Comparison of ENCODE assay signal across 15 cellular contexts in genomic region chr20:32362924-32363364, GRCh38. TPM values are rescaled to one million over a fixed set of nuclear protein-coding genes. Genes with fewer than 3 reads are reported as not detected.
DNase-seq lines count a peak whose midpoint lies in the region; ATAC-seq and TF ChIP-seq lines count a peak whose summit lies in the region.
"Had no signal": no experiment of that assay in that cellular context is flagged by ENCODE, and none has a peak within 500 bp of the region (broad histone marks: within the 10 kb centered on the region; RNA-seq: fewer than 3 reads in every experiment).

No MANE protein-coding gene starts in this region.

- H2AFZ ChIP-seq in ACC112 (ENCODE audit: low read length, unreplicated experiment) = no peak overlapping the region
- H2AFZ ChIP-seq: parathyroid adenoma had no signal

- no peak for TF ChIP-seq CTCF in HEK293 (tag by site-specific recombination; IDR thresholded peaks at IDR 0.05)

- H3K4me1 ChIP-seq in ACC112 (ENCODE audit: control insufficient read depth, insufficient read depth, low read length, unreplicated experiment) (peaks cover 40% of the 10 kb centered on the region), HEK293 (ENCODE audit: control insufficient read depth, insufficient read depth, low read length) (peaks cover 18% of the 10 kb centered on the region)

- peak overlapping the region; percentile 95 for H3K4me3 Mint-ChIP-seq in activated naive CD8-positive, alpha-beta T cell treated with anti-CD3 and anti-CD28 coated beads, Interleukin-2, amount 50 U/mL, for 24 hours
- H3K4me3 Mint-ChIP-seq in natural killer cell treated with Interleukin-12 subunit alpha and Interleukin-12 subunit beta and Interleukin-15 and Interleukin-18, amount 100 ng/mL, for 72 hours = peak overlapping the region; percentile 98
- H3K4me3 Mint-ChIP-seq: CD14-positive monocyte had no signal

- H3K4me3 ChIP-seq in ACC112 (ENCODE audit: low read depth, low read length) = peak overlapping the region; percentile 42
- no peak overlapping the region for H3K4me3 ChIP-seq in HEK293 (ENCODE audit: low read depth, low read length)
- H3K4me3 ChIP-seq: coronary artery, HAP-1 had no signal

- H3K27ac Mint-ChIP-seq in activated naive CD8-positive, alpha-beta T cell treated with anti-CD3 and anti-CD28 coated beads, Interleukin-2, amount 50 U/mL, for 24 hours = peak overlapping the region; percentile 89
- peak overlapping the region; percentile 29 to 34 for H3K27ac Mint-ChIP-seq in natural killer cell treated with Interleukin-12 subunit alpha and Interleukin-12 subunit beta and Interleukin-15 and Interleukin-18, amount 100 ng/mL, for 72 hours

- in situ Hi-C loops in G401 (cut with HindIII; ENCODE audit: low sequenced_read_pairs) = no loop called here

- ATAC-seq in activated naive CD8-positive, alpha-beta T cell treated with anti-CD3 and anti-CD28 coated beads, Interleukin-2, amount 50 U/mL, for 24 hours = no peak
- no peak for ATAC-seq in natural killer cell treated with Interleukin-12 subunit alpha and Interleukin-12 subunit beta and Interleukin-15 and Interleukin-18, amount 100 ng/mL, for 72 hours
- no peak for ATAC-seq in GM19395 (IDR thresholded peaks at IDR 0.05; ENCODE audit: unreplicated experiment)
- ATAC-seq: left colon had no signal

- no peaks in the 10 kb centered on the region for H3K9me3 Mint-ChIP-seq in activated naive CD8-positive, alpha-beta T cell treated with anti-CD3 and anti-CD28 coated beads, Interleukin-2, amount 50 U/mL, for 24 hours
- H3K9me3 Mint-ChIP-seq in natural killer cell treated with Interleukin-12 subunit alpha and Interleukin-12 subunit beta and Interleukin-15 and Interleukin-18, amount 100 ng/mL, for 72 hours = no peaks in the 10 kb centered on the region
- H3K9me3 Mint-ChIP-seq: CD14-positive monocyte had no signal

- no peak for DNase-seq in activated naive CD8-positive, alpha-beta T cell treated with anti-CD3 and anti-CD28 coated beads, Interleukin-2, amount 50 U/mL, for 24 hours
- DNase-seq in natural killer cell treated with Interleukin-12 subunit alpha and Interleukin-12 subunit beta and Interleukin-15 and Interleukin-18, amount 100 ng/mL, for 72 hours (ENCODE audit: low spot score) = no peak
- DNase-seq in G401 (ENCODE audit: low spot score) (no peak), GM03348 (ENCODE audit: low spot score) (no peak), OCI-M1 (lab: John Stamatoyannopoulos, UW) (no peak)
- DNase-seq: left colon, NCI-H2081 treated with DMSO at 0.1 percent for 48 hours had no signal

- CTCF ChIA-PET in HEK293 (lab: Yijun Ruan, JAX) = no interaction called here

- peaks cover 78% of the 10 kb centered on the region for H3K4me1 Mint-ChIP-seq in activated naive CD8-positive, alpha-beta T cell treated with anti-CD3 and anti-CD28 coated beads, Interleukin-2, amount 50 U/mL, for 24 hours
- peaks cover 61 to 74% of the 10 kb centered on the region in 2 donors for H3K4me1 Mint-ChIP-seq in natural killer cell treated with Interleukin-12 subunit alpha and Interleukin-12 subunit beta and Interleukin-15 and Interleukin-18, amount 100 ng/mL, for 72 hours (ENCODE audit: low read depth in 2 of 2)

- H3K36me3 Mint-ChIP-seq in activated naive CD8-positive, alpha-beta T cell treated with anti-CD3 and anti-CD28 coated beads, Interleukin-2, amount 50 U/mL, for 24 hours (ENCODE audit: low read depth) = peaks cover 35% of the 10 kb centered on the region
- H3K36me3 Mint-ChIP-seq in natural killer cell treated with Interleukin-12 subunit alpha and Interleukin-12 subunit beta and Interleukin-15 and Interleukin-18, amount 100 ng/mL, for 72 hours = peaks cover 14% of the 10 kb centered on the region

- H3K79me2 ChIP-seq in ACC112 (ENCODE audit: control insufficient read depth, insufficient read depth, low read length, unreplicated experiment) = peaks cover 91% of the 10 kb centered on the region

- H3K27me3 ChIP-seq in ACC112 (ENCODE audit: insufficient read depth, low read length) = no peaks in the 10 kb centered on the region

- H3K27ac ChIP-seq in ACC112 (ENCODE audit: low read depth, low read length) (peak overlapping the region; percentile 21; the same call in 1 of the 2 replicates), HEK293 (ENCODE audit: extremely low read depth, low read depth, low read length) (no peak overlapping the region)
- H3K27ac ChIP-seq: KMS-11, parathyroid adenoma had no signal

- H3K36me3 ChIP-seq in ACC112 (ENCODE audit: insufficient read depth, low read length) = no peaks in the 10 kb centered on the region; the same call in 1 of the 2 replicates
- peaks cover 0 to 11% of the 10 kb centered on the region in 2 experiments; a peak in 1 of 3 replicates for H3K36me3 ChIP-seq in HEK293 (ENCODE audit: control insufficient read depth in 2 of 2, insufficient read depth in 1 of 2, low read length in 2 of 2)

- POLR2A ChIA-PET in HEK293 (lab: Yijun Ruan, JAX) = no interaction called here

- no peaks in the 10 kb centered on the region for H3K9me3 ChIP-seq in HEK293 (ENCODE audit: control insufficient read depth, insufficient read depth, low read depth, low read length)
- H3K9me3 ChIP-seq: HAP-1 had no signal

- H3K27me3 Mint-ChIP-seq in activated naive CD8-positive, alpha-beta T cell treated with anti-CD3 and anti-CD28 coated beads, Interleukin-2, amount 50 U/mL, for 24 hours = peaks cover 1% of the 10 kb centered on the region
- H3K27me3 Mint-ChIP-seq in natural killer cell treated with Interleukin-12 subunit alpha and Interleukin-12 subunit beta and Interleukin-15 and Interleukin-18, amount 100 ng/mL, for 72 hours = no peaks in the 10 kb centered on the region

TF ChIP-seq in HEK293, 187 proteins besides CTCF, POLR2A, EP300 and RAD21:
- peak; percentile 81 for TF ChIP-seq SP7 (tag by site-specific recombination; IDR thresholded peaks at IDR 0.05)
- no peak for TF ChIP-seq ZNF510 (tag by site-specific recombination; IDR thresholded peaks at IDR 0.05; ENCODE audit: insufficient replicate concordance)

RNA-seq across cellular contexts. Expression of gene ASXL1, which starts 4.8 kb away (rescaled TPM):
- 100 to 1,000 TPM; 119 to 214 TPM for total RNA-seq in natural killer cell treated with Interleukin-12 subunit alpha and Interleukin-12 subunit beta and Interleukin-15 and Interleukin-18, amount 100 ng/mL, for 72 hours
- total RNA-seq in G401 (2014; rRNA removed; shearing (Covaris generic)) = 21.0 and 31.0 TPM in 2 replicates
